In genomic region chr15:38440353-38441129, GRCh38 we compare ENCODE assay signal across 1 cellular context.
TF ChIP-seq lines count a peak whose summit lies in the region.

No MANE protein-coding gene starts in this region.

TF ChIP-seq in K562, 482 proteins besides CTCF, POLR2A, EP300 and RAD21 (continued from another document and continues in another):
- TF ChIP-seq, protein P1, sequence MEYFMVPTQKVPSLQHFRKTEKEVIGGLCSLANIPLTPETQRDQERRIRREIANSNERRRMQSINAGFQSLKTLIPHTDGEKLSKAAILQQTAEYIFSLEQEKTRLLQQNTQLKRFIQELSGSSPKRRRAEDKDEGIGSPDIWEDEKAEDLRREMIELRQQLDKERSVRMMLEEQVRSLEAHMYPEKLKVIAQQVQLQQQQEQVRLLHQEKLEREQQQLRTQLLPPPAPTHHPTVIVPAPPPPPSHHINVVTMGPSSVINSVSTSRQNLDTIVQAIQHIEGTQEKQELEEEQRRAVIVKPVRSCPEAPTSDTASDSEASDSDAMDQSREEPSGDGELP (CRISPR knock-in tag; IDR thresholded peaks at IDR 0.05; ENCODE audit: borderline replicate concordance): peak; percentile 92
- no peak for TF ChIP-seq CREB1 (IDR thresholded peaks at IDR 0.05)
- no peak for TF ChIP-seq CREB1 (CRISPR knock-in tag; IDR thresholded peaks at IDR 0.05)
- TF ChIP-seq RBFOX2 (IDR thresholded peaks at IDR 0.05; ENCODE audit: low read depth, low read length): no peak
- TF ChIP-seq KLF16 (IDR thresholded peaks at IDR 0.05): peak; percentile 59; the same call in 1 of the 2 replicates
- no peak for TF ChIP-seq RBM25 (IDR thresholded peaks at IDR 0.05; ENCODE audit: low read depth, low read length, severe bottlenecking)
- TF ChIP-seq, protein P2, sequence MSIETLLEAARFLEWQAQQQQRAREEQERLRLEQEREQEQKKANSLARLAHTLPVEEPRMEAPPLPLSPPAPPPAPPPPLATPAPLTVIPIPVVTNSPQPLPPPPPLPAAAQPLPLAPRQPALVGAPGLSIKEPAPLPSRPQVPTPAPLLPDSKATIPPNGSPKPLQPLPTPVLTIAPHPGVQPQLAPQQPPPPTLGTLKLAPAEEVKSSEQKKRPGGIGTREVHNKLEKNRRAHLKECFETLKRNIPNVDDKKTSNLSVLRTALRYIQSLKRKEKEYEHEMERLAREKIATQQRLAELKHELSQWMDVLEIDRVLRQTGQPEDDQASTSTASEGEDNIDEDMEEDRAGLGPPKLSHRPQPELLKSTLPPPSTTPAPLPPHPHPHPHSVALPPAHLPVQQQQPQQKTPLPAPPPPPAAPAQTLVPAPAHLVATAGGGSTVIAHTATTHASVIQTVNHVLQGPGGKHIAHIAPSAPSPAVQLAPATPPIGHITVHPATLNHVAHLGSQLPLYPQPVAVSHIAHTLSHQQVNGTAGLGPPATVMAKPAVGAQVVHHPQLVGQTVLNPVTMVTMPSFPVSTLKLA (conservative IDR thresholded peaks at IDR 0.05): peak; percentile 62 to 65
- TF ChIP-seq, protein P3, sequence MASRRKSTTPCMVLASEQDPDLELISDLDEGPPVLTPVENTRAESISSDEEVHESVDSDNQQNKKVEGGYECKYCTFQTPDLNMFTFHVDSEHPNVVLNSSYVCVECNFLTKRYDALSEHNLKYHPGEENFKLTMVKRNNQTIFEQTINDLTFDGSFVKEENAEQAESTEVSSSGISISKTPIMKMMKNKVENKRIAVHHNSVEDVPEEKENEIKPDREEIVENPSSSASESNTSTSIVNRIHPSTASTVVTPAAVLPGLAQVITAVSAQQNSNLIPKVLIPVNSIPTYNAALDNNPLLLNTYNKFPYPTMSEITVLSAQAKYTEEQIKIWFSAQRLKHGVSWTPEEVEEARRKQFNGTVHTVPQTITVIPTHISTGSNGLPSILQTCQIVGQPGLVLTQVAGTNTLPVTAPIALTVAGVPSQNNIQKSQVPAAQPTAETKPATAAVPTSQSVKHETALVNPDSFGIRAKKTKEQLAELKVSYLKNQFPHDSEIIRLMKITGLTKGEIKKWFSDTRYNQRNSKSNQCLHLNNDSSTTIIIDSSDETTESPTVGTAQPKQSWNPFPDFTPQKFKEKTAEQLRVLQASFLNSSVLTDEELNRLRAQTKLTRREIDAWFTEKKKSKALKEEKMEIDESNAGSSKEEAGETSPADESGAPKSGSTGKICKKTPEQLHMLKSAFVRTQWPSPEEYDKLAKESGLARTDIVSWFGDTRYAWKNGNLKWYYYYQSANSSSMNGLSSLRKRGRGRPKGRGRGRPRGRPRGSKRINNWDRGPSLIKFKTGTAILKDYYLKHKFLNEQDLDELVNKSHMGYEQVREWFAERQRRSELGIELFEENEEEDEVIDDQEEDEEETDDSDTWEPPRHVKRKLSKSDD (conservative IDR thresholded peaks at IDR 0.05; ENCODE audit: low read length): no peak
- TF ChIP-seq, protein P4, sequence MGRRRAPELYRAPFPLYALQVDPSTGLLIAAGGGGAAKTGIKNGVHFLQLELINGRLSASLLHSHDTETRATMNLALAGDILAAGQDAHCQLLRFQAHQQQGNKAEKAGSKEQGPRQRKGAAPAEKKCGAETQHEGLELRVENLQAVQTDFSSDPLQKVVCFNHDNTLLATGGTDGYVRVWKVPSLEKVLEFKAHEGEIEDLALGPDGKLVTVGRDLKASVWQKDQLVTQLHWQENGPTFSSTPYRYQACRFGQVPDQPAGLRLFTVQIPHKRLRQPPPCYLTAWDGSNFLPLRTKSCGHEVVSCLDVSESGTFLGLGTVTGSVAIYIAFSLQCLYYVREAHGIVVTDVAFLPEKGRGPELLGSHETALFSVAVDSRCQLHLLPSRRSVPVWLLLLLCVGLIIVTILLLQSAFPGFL (CRISPR knock-in tag; IDR thresholded peaks at IDR 0.05): no peak
- TF ChIP-seq CCAR2 (IDR thresholded peaks at IDR 0.05; ENCODE audit: low read depth, low read length): no peak
- no peak for TF ChIP-seq KDM4B (IDR thresholded peaks at IDR 0.05; ENCODE audit: borderline replicate concordance in 2 of 2, low read depth in 1 of 2)
- no peak for TF ChIP-seq PCBP1 (IDR thresholded peaks at IDR 0.05; ENCODE audit: low read depth, low read length, poor library complexity, severe bottlenecking)
- no peak for TF ChIP-seq ETS1 (conservative IDR thresholded peaks at IDR 0.05; ENCODE audit: control insufficient read depth, low read depth, low read length)
- TF ChIP-seq ZNF3 (CRISPR knock-in tag; IDR thresholded peaks at IDR 0.05): no peak
- no peak for TF ChIP-seq CEBPG (CRISPR knock-in tag; IDR thresholded peaks at IDR 0.05)
- TF ChIP-seq CEBPG (tag; conservative IDR thresholded peaks at IDR 0.05 in 1 of 2, IDR thresholded peaks at IDR 0.05 in 1 of 2): 0 out of 4 replicates have a peak, but pooled peaks of 1 of the 2 experiments have one; percentile 17
- TF ChIP-seq BRD9 (IDR thresholded peaks at IDR 0.05; ENCODE audit: low read depth, partially characterized antibody): peak; percentile 33
- TF ChIP-seq PRDM10 (IDR thresholded peaks at IDR 0.05; ENCODE audit: partially characterized antibody): no peak
- TF ChIP-seq MEIS2 (IDR thresholded peaks at IDR 0.05; ENCODE audit: partially characterized antibody): peak; percentile 11
- TF ChIP-seq HLTF (IDR thresholded peaks at IDR 0.05): no peak
- 0 out of 2 replicates have a peak, but pooled peaks have one; percentile 21 for TF ChIP-seq CREM (IDR thresholded peaks at IDR 0.05; ENCODE audit: low read depth)
- peak; percentile 54 for TF ChIP-seq CBFA2T3 (IDR thresholded peaks at IDR 0.05)
- no peak for TF ChIP-seq JUND (IDR thresholded peaks at IDR 0.05; ENCODE audit: borderline replicate concordance, low read depth, low read length)
- peak; percentile 18; the same call in 1 of the 3 replicates for TF ChIP-seq JUND (tag; IDR thresholded peaks at IDR 0.05; ENCODE audit: borderline replicate concordance, low read depth, low read length)
- no peak for TF ChIP-seq ZNF551 (CRISPR knock-in tag; IDR thresholded peaks at IDR 0.05)
- peak; percentile 52 for TF ChIP-seq SOX6 (IDR thresholded peaks at IDR 0.05)
- TF ChIP-seq RFX5 (IDR thresholded peaks at IDR 0.05; ENCODE audit: low read depth, low read length): no peak
- TF ChIP-seq FOXJ2 (tag; IDR thresholded peaks at IDR 0.05): peak; percentile 46; the same call in 1 of the 2 replicates
- no peak for TF ChIP-seq HEY1 (CRISPR knock-in tag; IDR thresholded peaks at IDR 0.05; ENCODE audit: borderline replicate concordance)
- TF ChIP-seq GATA2 (CRISPR knock-in tag; IDR thresholded peaks at IDR 0.05): no peak
- peak; percentile 43 to 56; a peak in 3 of 4 replicates for TF ChIP-seq FOXA3 (CRISPR knock-in tag; conservative IDR thresholded peaks at IDR 0.05 in 1 of 2, IDR thresholded peaks at IDR 0.05 in 1 of 2)
- peak; percentile 95 for TF ChIP-seq BHLHE40 (IDR thresholded peaks at IDR 0.05; ENCODE audit: low read length)
- TF ChIP-seq POLR3G (IDR thresholded peaks at IDR 0.05; ENCODE audit: extremely low read depth, insufficient read length, insufficient replicate concordance): no peak
- TF ChIP-seq TEAD4 (IDR thresholded peaks at IDR 0.05; ENCODE audit: low read length): peak; percentile 27; the same call in 1 of the 2 replicates
- TF ChIP-seq TEAD4 (CRISPR knock-in tag; IDR thresholded peaks at IDR 0.05; ENCODE audit: borderline replicate concordance): no peak
- peak; percentile 31; the same call in 1 of the 2 replicates for TF ChIP-seq CXXC5 (CRISPR knock-in tag; IDR thresholded peaks at IDR 0.05)
- TF ChIP-seq, protein P5, sequence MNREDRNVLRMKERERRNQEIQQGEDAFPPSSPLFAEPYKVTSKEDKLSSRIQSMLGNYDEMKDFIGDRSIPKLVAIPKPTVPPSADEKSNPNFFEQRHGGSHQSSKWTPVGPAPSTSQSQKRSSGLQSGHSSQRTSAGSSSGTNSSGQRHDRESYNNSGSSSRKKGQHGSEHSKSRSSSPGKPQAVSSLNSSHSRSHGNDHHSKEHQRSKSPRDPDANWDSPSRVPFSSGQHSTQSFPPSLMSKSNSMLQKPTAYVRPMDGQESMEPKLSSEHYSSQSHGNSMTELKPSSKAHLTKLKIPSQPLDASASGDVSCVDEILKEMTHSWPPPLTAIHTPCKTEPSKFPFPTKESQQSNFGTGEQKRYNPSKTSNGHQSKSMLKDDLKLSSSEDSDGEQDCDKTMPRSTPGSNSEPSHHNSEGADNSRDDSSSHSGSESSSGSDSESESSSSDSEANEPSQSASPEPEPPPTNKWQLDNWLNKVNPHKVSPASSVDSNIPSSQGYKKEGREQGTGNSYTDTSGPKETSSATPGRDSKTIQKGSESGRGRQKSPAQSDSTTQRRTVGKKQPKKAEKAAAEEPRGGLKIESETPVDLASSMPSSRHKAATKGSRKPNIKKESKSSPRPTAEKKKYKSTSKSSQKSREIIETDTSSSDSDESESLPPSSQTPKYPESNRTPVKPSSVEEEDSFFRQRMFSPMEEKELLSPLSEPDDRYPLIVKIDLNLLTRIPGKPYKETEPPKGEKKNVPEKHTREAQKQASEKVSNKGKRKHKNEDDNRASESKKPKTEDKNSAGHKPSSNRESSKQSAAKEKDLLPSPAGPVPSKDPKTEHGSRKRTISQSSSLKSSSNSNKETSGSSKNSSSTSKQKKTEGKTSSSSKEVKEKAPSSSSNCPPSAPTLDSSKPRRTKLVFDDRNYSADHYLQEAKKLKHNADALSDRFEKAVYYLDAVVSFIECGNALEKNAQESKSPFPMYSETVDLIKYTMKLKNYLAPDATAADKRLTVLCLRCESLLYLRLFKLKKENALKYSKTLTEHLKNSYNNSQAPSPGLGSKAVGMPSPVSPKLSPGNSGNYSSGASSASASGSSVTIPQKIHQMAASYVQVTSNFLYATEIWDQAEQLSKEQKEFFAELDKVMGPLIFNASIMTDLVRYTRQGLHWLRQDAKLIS (CRISPR knock-in tag; IDR thresholded peaks at IDR 0.05): 0 out of 2 replicates have a peak, but pooled peaks have one; percentile 36
- 0 out of 2 replicates have a peak, but pooled peaks have one; percentile 24 for TF ChIP-seq ZNF766 (CRISPR knock-in tag; conservative IDR thresholded peaks at IDR 0.05)
- no peak for TF ChIP-seq MAX (CRISPR knock-in tag; IDR thresholded peaks at IDR 0.05)
- TF ChIP-seq ESRRB (CRISPR knock-in tag; IDR thresholded peaks at IDR 0.05; ENCODE audit: borderline replicate concordance): no peak
- TF ChIP-seq MTA2 (IDR thresholded peaks at IDR 0.05; ENCODE audit: low read depth): 0 out of 2 replicates have a peak, but pooled peaks have one; percentile 4
- TF ChIP-seq DACH1 (IDR thresholded peaks at IDR 0.05; ENCODE audit: partially characterized antibody): peak; percentile 81
- TF ChIP-seq GABPB2 (CRISPR knock-in tag; conservative IDR thresholded peaks at IDR 0.05): no peak
- TF ChIP-seq POU5F1 (IDR thresholded peaks at IDR 0.05; ENCODE audit: borderline replicate concordance, low read depth, low read length, partially characterized antibody): no peak
- no peak for TF ChIP-seq ZBED1 (IDR thresholded peaks at IDR 0.05)
- TF ChIP-seq, protein P6, sequence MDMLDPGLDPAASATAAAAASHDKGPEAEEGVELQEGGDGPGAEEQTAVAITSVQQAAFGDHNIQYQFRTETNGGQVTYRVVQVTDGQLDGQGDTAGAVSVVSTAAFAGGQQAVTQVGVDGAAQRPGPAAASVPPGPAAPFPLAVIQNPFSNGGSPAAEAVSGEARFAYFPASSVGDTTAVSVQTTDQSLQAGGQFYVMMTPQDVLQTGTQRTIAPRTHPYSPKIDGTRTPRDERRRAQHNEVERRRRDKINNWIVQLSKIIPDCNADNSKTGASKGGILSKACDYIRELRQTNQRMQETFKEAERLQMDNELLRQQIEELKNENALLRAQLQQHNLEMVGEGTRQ (CRISPR knock-in tag; IDR thresholded peaks at IDR 0.05): 0 out of 2 replicates have a peak, but pooled peaks have one; percentile 16
- peak; percentile 22; the same call in 1 of the 2 replicates for TF ChIP-seq ARID2 (IDR thresholded peaks at IDR 0.05)
- peak; percentile 62 for TF ChIP-seq SMC3 (conservative IDR thresholded peaks at IDR 0.05; ENCODE audit: insufficient read depth, low read depth, low read length)
- no peak for TF ChIP-seq ATF1 (CRISPR knock-in tag; IDR thresholded peaks at IDR 0.05)
- 0 out of 2 replicates have a peak, but pooled peaks have one; percentile 10 for TF ChIP-seq ATF1 (tag; IDR thresholded peaks at IDR 0.05)
- TF ChIP-seq KAT2B (IDR thresholded peaks at IDR 0.05; ENCODE audit: low read depth, low read length): no peak
